ENCODE assay signal across 10 cellular contexts in genomic region chr9:70422371-70423043, GRCh38. TPM values are rescaled to one million over a fixed set of nuclear protein-coding genes. Genes with fewer than 3 reads are reported as not detected.
DNase-seq lines count a peak whose midpoint lies in the region; ATAC-seq, FAIRE-seq and TF ChIP-seq lines count a peak whose summit lies in the region.
"Had no signal": no experiment of that assay in that cellular context is flagged by ENCODE, and none has a peak within 500 bp of the region (broad histone marks: within the 10 kb centered on the region; RNA-seq: fewer than 3 reads in every experiment).

No MANE protein-coding gene starts in this region.

- H3K4me3 ChIP-seq in Peyer's patch (no peak overlapping the region), esophagus muscularis mucosa (no peak overlapping the region)

- H3K36me3 ChIP-seq in Peyer's patch (no peaks in the 10 kb centered on the region), esophagus muscularis mucosa (no peaks in the 10 kb centered on the region)

- TF ChIP-seq CTCF in Peyer's patch (IDR thresholded peaks at IDR 0.05) (no peak), esophagus muscularis mucosa (IDR thresholded peaks at IDR 0.05) (no peak)

- H3K27me3 ChIP-seq in Peyer's patch (no peaks in the 10 kb centered on the region), esophagus muscularis mucosa (no peaks in the 10 kb centered on the region)

- ATAC-seq in stimulated activated effector memory CD8-positive, alpha-beta T cell treated with anti-CD3 and anti-CD28 coated beads, Interleukin-12 subunit alpha, Interleukin-12 subunit beta, amount 100 ng/mL, for 72 hours = no peak
- no peak for ATAC-seq in HG03280 (IDR thresholded peaks at IDR 0.05; ENCODE audit: unreplicated experiment)
- ATAC-seq: esophagus mucosa had no signal

- peak; percentile 17 for DNase-seq in DMS53 (lab: John Stamatoyannopoulos, UW)
- DNase-seq in DMS53 treated with DMSO at 0.1 percent for 48 hours (lab: John Stamatoyannopoulos, UW; ENCODE audit: unreplicated experiment) = no peak
- DNase-seq in Peyer's patch = no peak
- no peak for DNase-seq in esophagus muscularis mucosa (ENCODE audit: extremely low spot score)
- DNase-seq in stimulated activated effector memory CD8-positive, alpha-beta T cell treated with anti-CD3 and anti-CD28 coated beads, Interleukin-12 subunit alpha, Interleukin-12 subunit beta, amount 100 ng/mL, for 72 hours (ENCODE audit: low spot score in 2 of 2) = no peak
- DNase-seq in inferior parietal cortex (ENCODE audit: extremely low spot score) = no peak
- no peak for DNase-seq in frontal cortex (ENCODE audit: low spot score in 2 of 2)
- DNase-seq: NCI-H1105 treated with DMSO at 0.1 percent for 48 hours had no signal

- H3K4me1 Mint-ChIP-seq in stimulated activated effector memory CD8-positive, alpha-beta T cell treated with anti-CD3 and anti-CD28 coated beads, Interleukin-12 subunit alpha, Interleukin-12 subunit beta, amount 100 ng/mL, for 72 hours = peaks cover 50% of the 10 kb centered on the region

- H3K9me3 ChIP-seq in Peyer's patch (no peaks in the 10 kb centered on the region), esophagus muscularis mucosa (no peaks in the 10 kb centered on the region)

- H3K36me3 Mint-ChIP-seq in stimulated activated effector memory CD8-positive, alpha-beta T cell treated with anti-CD3 and anti-CD28 coated beads, Interleukin-12 subunit alpha, Interleukin-12 subunit beta, amount 100 ng/mL, for 72 hours = peaks cover 29% of the 10 kb centered on the region

- peak overlapping the region; percentile 92 for H3K4me3 Mint-ChIP-seq in stimulated activated effector memory CD8-positive, alpha-beta T cell treated with anti-CD3 and anti-CD28 coated beads, Interleukin-12 subunit alpha, Interleukin-12 subunit beta, amount 100 ng/mL, for 72 hours

- H3K27ac ChIP-seq in Peyer's patch = peak overlapping the region; percentile 95 to 100 (median 98)
- peak overlapping the region; percentile 91 to 100 (median 100) for H3K27ac ChIP-seq in esophagus muscularis mucosa (replicated peaks in 1 of 4)

- no peaks in the 10 kb centered on the region for H3K9me3 Mint-ChIP-seq in stimulated activated effector memory CD8-positive, alpha-beta T cell treated with anti-CD3 and anti-CD28 coated beads, Interleukin-12 subunit alpha, Interleukin-12 subunit beta, amount 100 ng/mL, for 72 hours

- no peak for FAIRE-seq in frontal cortex (lab: Jason Lieb, UNC)

- TF ChIP-seq POLR2A in Peyer's patch (IDR thresholded peaks at IDR 0.05) (no peak), esophagus muscularis mucosa (IDR thresholded peaks at IDR 0.05; ENCODE audit: low read depth) (no peak)

- WGBS in esophagus muscularis mucosa = 85% methylated on average over 6 of the region's 6 CpGs

- intact Hi-C loops in esophagus muscularis mucosa (cut with DNase I) = no loop called here

- TF ChIP-seq EP300 in esophagus muscularis mucosa (IDR thresholded peaks at IDR 0.05) = no peak

- H3K4me1 ChIP-seq in Peyer's patch = peaks cover 5 to 27% (median 17%) of the 10 kb centered on the region in 4 donors
- peaks cover 29 to 63% (median 41%) of the 10 kb centered on the region in 4 donors for H3K4me1 ChIP-seq in esophagus muscularis mucosa

- no peak overlapping the region for H3K27ac Mint-ChIP-seq in stimulated activated effector memory CD8-positive, alpha-beta T cell treated with anti-CD3 and anti-CD28 coated beads, Interleukin-12 subunit alpha, Interleukin-12 subunit beta, amount 100 ng/mL, for 72 hours

RNA-seq across cellular contexts. Expression of gene KLF9, which starts 8.1 kb away (rescaled TPM):
- 100 to 1,000 TPM in 1 of 4 donors, 10 to 100 TPM in 3; 40.6 to 124 (median 55.4) TPM for total RNA-seq in Peyer's patch
- total RNA-seq in esophagus muscularis mucosa = 100 to 1,000 TPM; 143 to 209 (median 184) TPM
- total RNA-seq in frontal cortex = 9.8 TPM
